ENCODE assay signal across 22 cellular contexts in genomic region chr19:42126565-42126964, GRCh38. TPM values are rescaled to one million over a fixed set of nuclear protein-coding genes. Genes with fewer than 3 reads are reported as not detected.
A peak's percentile ranks its signal among the peaks of the same experiment; 100 is the strongest.
DNase-seq lines count a peak whose midpoint lies in the region; ATAC-seq, FAIRE-seq and TF ChIP-seq lines count a peak whose summit lies in the region.
"Had no signal": no experiment of that assay in that cellular context is flagged by ENCODE, and none has a peak within 500 bp of the region (broad histone marks: within the 10 kb centered on the region; RNA-seq: fewer than 3 reads in every experiment).

No MANE protein-coding gene starts in this region.

- H3K27ac Mint-ChIP-seq in activated CD4-positive, alpha-beta T cell treated with anti-CD3 and anti-CD28 coated beads for 36 hours = peak overlapping the region; percentile 49
- peak overlapping the region; percentile 96 for H3K27ac Mint-ChIP-seq in activated B cell treated with CpG ODN at 0.5 μM for 24 hours
- H3K27ac Mint-ChIP-seq in stimulated activated memory B cell treated with anti-CD40 and anti-IgM and Interleukin-4, amounts not matched to agents 10 μg/mL and 1 μg/mL and 100 μg/mL, for 72 hours = peak overlapping the region; percentile 92

- intact Hi-C loops in activated CD4-positive, alpha-beta T cell treated with anti-CD3 and anti-CD28 coated beads for 36 hours (cut with DNase I, micrococcal nuclease) = no loop called here
- intact Hi-C loops in activated B cell treated with CpG ODN at 0.5 μM for 24 hours (cut with micrococcal nuclease) = no loop called here
- intact Hi-C loops in HepG2 (cut with micrococcal nuclease; ENCODE audit: unreplicated experiment) = no loop called here

- no peak overlapping the region for H3K4me3 ChIP-seq in HepG2 (replicated peaks in 1 of 3; ENCODE audit: insufficient read depth in 1 of 3, low read depth in 2 of 3, low read length in 3 of 3)
- H3K4me3 ChIP-seq: adrenal gland, tibial artery had no signal

- no peak for TF ChIP-seq RAD21 in HepG2 (CRISPR knock-in tag; IDR thresholded peaks at IDR 0.05)

- FAIRE-seq in GM18507 (lab: Jason Lieb, UNC) = peak; percentile 83
- no peak for FAIRE-seq in HTR-8/SVneo (lab: Jason Lieb, UNC)
- FAIRE-seq in HepG2 (lab: Jason Lieb, UNC) = no peak

- no peak overlapping the region for H2AFZ ChIP-seq in HepG2 (ENCODE audit: low read length)

- H3K4me2 ChIP-seq in HepG2 (ENCODE audit: low read depth, low read length) = no peak overlapping the region

- H3K27me3 Mint-ChIP-seq in activated CD4-positive, alpha-beta T cell treated with anti-CD3 and anti-CD28 coated beads for 36 hours = no peaks in the 10 kb centered on the region
- H3K27me3 Mint-ChIP-seq in activated B cell treated with CpG ODN at 0.5 μM for 24 hours = no peaks in the 10 kb centered on the region
- H3K27me3 Mint-ChIP-seq in stimulated activated memory B cell treated with anti-CD40 and anti-IgM and Interleukin-4, amounts not matched to agents 10 μg/mL and 1 μg/mL and 100 μg/mL, for 72 hours = no peaks in the 10 kb centered on the region
- H3K27me3 Mint-ChIP-seq: CD4-positive, alpha-beta T cell had no signal

- H3K4me3 Mint-ChIP-seq in activated CD4-positive, alpha-beta T cell treated with anti-CD3 and anti-CD28 coated beads for 36 hours = no peak overlapping the region
- H3K4me3 Mint-ChIP-seq in activated B cell treated with CpG ODN at 0.5 μM for 24 hours = peak overlapping the region; percentile 80
- H3K4me3 Mint-ChIP-seq in stimulated activated memory B cell treated with anti-CD40 and anti-IgM and Interleukin-4, amounts not matched to agents 10 μg/mL and 1 μg/mL and 100 μg/mL, for 72 hours = peak overlapping the region; percentile 36
- H3K4me3 Mint-ChIP-seq: activated T-cell treated with anti-CD3 and anti-CD28 coated beads, Interleukin-2, amount 50 U/mL, for 4 hours; CD4-positive, alpha-beta T cell; neural crest cell had no signal

- H3K4me1 ChIP-seq in HepG2 (ENCODE audit: insufficient read depth, low read length) = peaks cover 5% of the 10 kb centered on the region
- H3K4me1 ChIP-seq: adrenal gland, tibial artery had no signal

- 23% methylated on average over 5 of the region's 5 CpGs for WGBS in HepG2 (ENCODE audit: low lambda C conversion rate)

- no peak for DNase-seq in activated CD4-positive, alpha-beta T cell treated with anti-CD3 and anti-CD28 coated beads for 36 hours
- no peak for DNase-seq in activated CD4-positive, alpha-beta T cell treated with anti-CD3 and anti-CD28 coated beads for 48 hours
- DNase-seq in GM18507 (ENCODE audit: extremely low spot score, insufficient read length, low read depth) (no peak), activated B cell treated with CpG ODN at 0.5 μM for 24 hours (no peak), HTR-8/SVneo (ENCODE audit: insufficient read length, low spot score) (no peak), HepG2 (ENCODE audit: low spot score) (no peak), NCI-H146 treated with DMSO at 0.1 percent for 48 hours (lab: John Stamatoyannopoulos, UW; ENCODE audit: unreplicated experiment) (no peak)
- DNase-seq: activated CD4-positive, alpha-beta T cell treated with anti-CD3 and anti-CD28 coated beads, Interleukin-2, amount 50 U/mL, for 1 hour; activated T-cell treated with anti-CD3 and anti-CD28 coated beads, Interleukin-2, amount 50 U/mL, for 4 hours; adrenal gland; CD4-positive, alpha-beta T cell; foreskin keratinocyte; NCI-H2171 treated with DMSO at 0.1 percent for 48 hours; NCI-H748 treated with DMSO at 0.1 percent for 48 hours; tibial artery had no signal

- H3K9me3 ChIP-seq in HepG2 (ENCODE audit: low read length) = no peaks in the 10 kb centered on the region
- H3K9me3 ChIP-seq: adrenal gland, tibial artery had no signal

- H3K36me3 Mint-ChIP-seq in activated CD4-positive, alpha-beta T cell treated with anti-CD3 and anti-CD28 coated beads for 36 hours (ENCODE audit: low read depth) = peaks cover 22% of the 10 kb centered on the region
- H3K36me3 Mint-ChIP-seq in activated B cell treated with CpG ODN at 0.5 μM for 24 hours (ENCODE audit: low read depth) = peaks cover 91% of the 10 kb centered on the region
- peaks cover 63% of the 10 kb centered on the region for H3K36me3 Mint-ChIP-seq in stimulated activated memory B cell treated with anti-CD40 and anti-IgM and Interleukin-4, amounts not matched to agents 10 μg/mL and 1 μg/mL and 100 μg/mL, for 72 hours

- H3K27me3 ChIP-seq in HepG2 (ENCODE audit: control insufficient read depth in 1 of 2, insufficient read depth in 2 of 2, low read length in 2 of 2) = peaks cover 1 to 39% of the 10 kb centered on the region in 2 experiments; a peak in 4 of 5 replicates
- H3K27me3 ChIP-seq: adrenal gland, foreskin keratinocyte had no signal

- CTCF ChIA-PET in activated CD4-positive, alpha-beta T cell treated with anti-CD3 and anti-CD28 coated beads for 36 hours (lab: Charles Lee) = interaction anchor here (0.8 to 0.9 kb wide), 2 partner anchors 18 to 54 kb away, joined by 3 to 5 read pairs; no protein-coding TSS in a partner anchor
- CTCF ChIA-PET in activated B cell treated with CpG ODN at 0.5 μM for 24 hours (lab: Charles Lee) (interaction anchor here (22.2 kb wide), 1 partner anchor 14 kb away, joined by 426 read pairs; no protein-coding TSS in a partner anchor), HepG2 (lab: Yijun Ruan, JAX; ENCODE audit: low intra/inter-chr PET ratio, low total read pairs) (no interaction called here)

- H4K20me1 ChIP-seq in HepG2 (ENCODE audit: insufficient read depth, low read length) = no peaks in the 10 kb centered on the region

- no peak overlapping the region for H3K27ac ChIP-seq in HepG2 (ENCODE audit: extremely low read length, insufficient read depth, low read length)
- H3K27ac ChIP-seq: adrenal gland, epithelial cell of prostate, foreskin keratinocyte, tibial artery had no signal

- BruUV-seq in HepG2 (replicated peaks; lab: Mats Ljungman, UMichigan) = no TSS peak

- TF ChIP-seq EP300 in HepG2 (IDR thresholded peaks at IDR 0.05; ENCODE audit: low read depth in 2 of 2, low read length in 2 of 2) (no peak), HepG2 (CRISPR knock-in tag; IDR thresholded peaks at IDR 0.05; ENCODE audit: borderline replicate concordance) (no peak)

- peaks cover 67% of the 10 kb centered on the region for H3K4me1 Mint-ChIP-seq in activated CD4-positive, alpha-beta T cell treated with anti-CD3 and anti-CD28 coated beads for 36 hours
- H3K4me1 Mint-ChIP-seq in activated B cell treated with CpG ODN at 0.5 μM for 24 hours = peaks cover 87% of the 10 kb centered on the region
- H3K4me1 Mint-ChIP-seq in stimulated activated memory B cell treated with anti-CD40 and anti-IgM and Interleukin-4, amounts not matched to agents 10 μg/mL and 1 μg/mL and 100 μg/mL, for 72 hours = peaks cover 95% of the 10 kb centered on the region

- no peak for ATAC-seq in activated CD4-positive, alpha-beta T cell treated with anti-CD3 and anti-CD28 coated beads for 36 hours
- ATAC-seq in activated B cell treated with CpG ODN at 0.5 μM for 24 hours (ENCODE audit: low read depth) = no peak
- no peak for ATAC-seq in stimulated activated memory B cell treated with anti-CD40 and anti-IgM and Interleukin-4, amounts not matched to agents 10 μg/mL and 1 μg/mL and 100 μg/mL, for 72 hours
- ATAC-seq in HepG2 = no peak
- ATAC-seq: activated T-cell treated with anti-CD3 and anti-CD28 coated beads, Interleukin-2, amount 50 U/mL, for 4 hours; foreskin keratinocyte; HCT116; Panc1 had no signal

- no peaks in the 10 kb centered on the region for H3K79me2 ChIP-seq in HepG2 (ENCODE audit: insufficient read depth, low read length)

- H3K9me3 Mint-ChIP-seq in activated CD4-positive, alpha-beta T cell treated with anti-CD3 and anti-CD28 coated beads for 36 hours (ENCODE audit: low read depth) = no peaks in the 10 kb centered on the region
- no peaks in the 10 kb centered on the region for H3K9me3 Mint-ChIP-seq in activated B cell treated with CpG ODN at 0.5 μM for 24 hours
- H3K9me3 Mint-ChIP-seq in stimulated activated memory B cell treated with anti-CD40 and anti-IgM and Interleukin-4, amounts not matched to agents 10 μg/mL and 1 μg/mL and 100 μg/mL, for 72 hours = no peaks in the 10 kb centered on the region
- H3K9me3 Mint-ChIP-seq: activated T-cell treated with anti-CD3 and anti-CD28 coated beads, Interleukin-2, amount 50 U/mL, for 4 hours; CD4-positive, alpha-beta T cell; neural crest cell had no signal

- in situ Hi-C loops in HepG2 (cut with HindIII; ENCODE audit: extremely low pct_ligation_motif_present, low pct_unique_long_range_greater_than_20kb) = no loop called here

- no peaks in the 10 kb centered on the region for H3K36me3 ChIP-seq in HepG2 (replicated peaks in 1 of 2; ENCODE audit: control insufficient read depth in 1 of 2, insufficient read depth in 2 of 2, low read length in 2 of 2)
- H3K36me3 ChIP-seq: adrenal gland, tibial artery had no signal

- POLR2A ChIA-PET in activated CD4-positive, alpha-beta T cell treated with anti-CD3 and anti-CD28 coated beads for 36 hours (lab: Charles Lee) = no interaction called here
- POLR2A ChIA-PET in activated B cell treated with CpG ODN at 0.5 μM for 24 hours (lab: Charles Lee) = interaction anchor here (0.6 to 17.5 kb wide), 3 partner anchors 14 to 117 kb away, joined by 4 to 1230 read pairs (median 21); partner anchors contain the start of gene GSK3A
- POLR2A ChIA-PET in HepG2 (lab: Yijun Ruan, JAX) = no interaction called here

- no peak for TF ChIP-seq CTCF in activated B cell treated with CpG ODN at 0.5 μM for 24 hours (IDR thresholded peaks at IDR 0.05)
- TF ChIP-seq CTCF in HepG2 (CRISPR knock-in tag; IDR thresholded peaks at IDR 0.05) = no peak

- no peak overlapping the region for H3K9ac ChIP-seq in HepG2 (ENCODE audit: insufficient read depth, low read depth, low read length)

- TF ChIP-seq POLR2A in HepG2 (IDR thresholded peaks at IDR 0.05; ENCODE audit: insufficient read depth in 1 of 2, low read depth in 2 of 2, low read length in 2 of 2) = no peak

RNA-seq across cellular contexts. Expression of gene POU2F2, which starts 5.7 kb away (rescaled TPM):
- total RNA-seq in activated CD4-positive, alpha-beta T cell treated with anti-CD3 and anti-CD28 coated beads for 36 hours = 10 to 100 TPM; 43.6 to 62.8 TPM
- total RNA-seq in activated B cell treated with CpG ODN at 0.5 μM for 24 hours (508 and 577 TPM in 2 replicates), HepG2 (2016; rRNA removed; fragmentation: Illumina TruSeq; extraction: Trizol) (0.03 and 0.09 TPM in 2 replicates)
- not detected in 2 replicates for total RNA-seq in HepG2 (2016; cell fraction: cytosol; rRNA removed; fragmentation: Illumina TruSeq; extraction: Trizol; ENCODE audit: low read depth)
- 0.10 and 0.28 TPM in 2 replicates for total RNA-seq in HepG2 (2016; cell fraction: insoluble cytoplasmic fraction; rRNA removed; fragmentation: Illumina TruSeq; extraction: Trizol)
- 0.06 TPM in 1 of 2 replicates, not detected in the other for total RNA-seq in HepG2 (2016; cell fraction: membrane; rRNA removed; fragmentation: Illumina TruSeq; extraction: Trizol)
- total RNA-seq in HepG2 (2016; cell fraction: nucleus; rRNA removed; fragmentation: Illumina TruSeq; extraction: Trizol) = 0.22 TPM in 1 of 2 replicates, not detected in the other
- 0.17 and 0.25 TPM in 2 replicates for polyA plus RNA-seq in HepG2 (2011; rRNA removed)
- 0.09 and 0.19 TPM in 2 replicates for polyA plus RNA-seq in HepG2 (2011; cell fraction: cytosol; rRNA removed)
- 1.3 TPM in 2 replicates for polyA plus RNA-seq in HepG2 (2011; cell fraction: nucleus; rRNA removed)
- 0.19 and 0.59 TPM in 2 replicates for polyA plus RNA-seq in HepG2 (2012)
- polyA plus RNA-seq in HepG2 (2016; cell fraction: cytosol; fragmentation: Illumina TruSeq; extraction: Trizol; ENCODE audit: low read depth) = not detected in 2 replicates
- polyA plus RNA-seq in HepG2 (2016; cell fraction: insoluble cytoplasmic fraction; fragmentation: Illumina TruSeq; extraction: Trizol; ENCODE audit: low read depth) = 0.19 and 0.27 TPM in 2 replicates
- polyA plus RNA-seq in HepG2 (2016; cell fraction: membrane; fragmentation: Illumina TruSeq; extraction: Trizol; ENCODE audit: low read depth) = not detected in 2 replicates
- 0.47 and 1.5 TPM in 2 replicates for polyA plus RNA-seq in HepG2 (2016; cell fraction: nucleus; fragmentation: Illumina TruSeq; extraction: Trizol; ENCODE audit: insufficient read depth, low read depth)
- polyA minus RNA-seq in HepG2 (2011; rRNA and poly(A)+ RNA removed; ENCODE audit: low replicate concordance) = 0.14 and 0.24 TPM in 2 replicates
- polyA minus RNA-seq in HepG2 (2011; cell fraction: cytosol; rRNA and poly(A)+ RNA removed) = not detected in 2 replicates
- 0.64 and 0.87 TPM in 2 replicates for polyA minus RNA-seq in HepG2 (2011; cell fraction: nucleus; rRNA and poly(A)+ RNA removed)
- total RNA-seq: A172 had no signal

RNA-seq across cellular contexts. Expression of gene ZNF574, which starts 50.6 kb away (rescaled TPM):
- total RNA-seq in activated CD4-positive, alpha-beta T cell treated with anti-CD3 and anti-CD28 coated beads for 36 hours = 10 to 100 TPM; 10.7 to 14.8 TPM
- total RNA-seq in activated B cell treated with CpG ODN at 0.5 μM for 24 hours (27.7 and 29.6 TPM in 2 replicates), HepG2 (2016; rRNA removed; fragmentation: Illumina TruSeq; extraction: Trizol) (7.9 and 8.2 TPM in 2 replicates)
- 2.3 and 2.4 TPM in 2 replicates for total RNA-seq in HepG2 (2016; cell fraction: cytosol; rRNA removed; fragmentation: Illumina TruSeq; extraction: Trizol; ENCODE audit: low read depth)
- total RNA-seq in HepG2 (2016; cell fraction: insoluble cytoplasmic fraction; rRNA removed; fragmentation: Illumina TruSeq; extraction: Trizol) = 7.7 and 8.2 TPM in 2 replicates
- 5.2 and 5.9 TPM in 2 replicates for total RNA-seq in HepG2 (2016; cell fraction: membrane; rRNA removed; fragmentation: Illumina TruSeq; extraction: Trizol)
- 4.3 and 4.9 TPM in 2 replicates for total RNA-seq in HepG2 (2016; cell fraction: nucleus; rRNA removed; fragmentation: Illumina TruSeq; extraction: Trizol)
- 7.7 and 9.5 TPM in 2 replicates for polyA plus RNA-seq in HepG2 (2011; rRNA removed)
- 6.7 and 9.5 TPM in 2 replicates for polyA plus RNA-seq in HepG2 (2011; cell fraction: cytosol; rRNA removed)
- polyA plus RNA-seq in HepG2 (2011; cell fraction: nucleus; rRNA removed) = 9.5 and 11.0 TPM in 2 replicates
- 4.3 and 4.4 TPM in 2 replicates for polyA plus RNA-seq in HepG2 (2012)
- 0.51 and 0.69 TPM in 2 replicates for polyA plus RNA-seq in HepG2 (2016; cell fraction: cytosol; fragmentation: Illumina TruSeq; extraction: Trizol; ENCODE audit: low read depth)
- 6.5 and 7.9 TPM in 2 replicates for polyA plus RNA-seq in HepG2 (2016; cell fraction: insoluble cytoplasmic fraction; fragmentation: Illumina TruSeq; extraction: Trizol; ENCODE audit: low read depth)
- polyA plus RNA-seq in HepG2 (2016; cell fraction: membrane; fragmentation: Illumina TruSeq; extraction: Trizol; ENCODE audit: low read depth) = 1.4 TPM in 2 replicates
- polyA plus RNA-seq in HepG2 (2016; cell fraction: nucleus; fragmentation: Illumina TruSeq; extraction: Trizol; ENCODE audit: insufficient read depth, low read depth) = 6.0 and 6.3 TPM in 2 replicates
- polyA minus RNA-seq in HepG2 (2011; rRNA and poly(A)+ RNA removed; ENCODE audit: low replicate concordance) = 24.3 and 39.3 TPM in 2 replicates
- polyA minus RNA-seq in HepG2 (2011; cell fraction: cytosol; rRNA and poly(A)+ RNA removed) = 12.1 and 12.4 TPM in 2 replicates
- 5.8 and 6.5 TPM in 2 replicates for polyA minus RNA-seq in HepG2 (2011; cell fraction: nucleus; rRNA and poly(A)+ RNA removed)

RNA-seq across cellular contexts. Expression of gene GRIK5, which starts 56.6 kb away (rescaled TPM):
- 1 to 10 TPM; 1.6 to 1.7 TPM for total RNA-seq in activated CD4-positive, alpha-beta T cell treated with anti-CD3 and anti-CD28 coated beads for 36 hours
- total RNA-seq in activated B cell treated with CpG ODN at 0.5 μM for 24 hours (0.09 and 0.15 TPM in 2 replicates), HepG2 (2016; rRNA removed; fragmentation: Illumina TruSeq; extraction: Trizol) (not detected in 2 replicates)
- not detected in 2 replicates for total RNA-seq in HepG2 (2016; cell fraction: cytosol; rRNA removed; fragmentation: Illumina TruSeq; extraction: Trizol; ENCODE audit: low read depth)
- total RNA-seq in HepG2 (2016; cell fraction: insoluble cytoplasmic fraction; rRNA removed; fragmentation: Illumina TruSeq; extraction: Trizol) = not detected in 2 replicates
- total RNA-seq in HepG2 (2016; cell fraction: membrane; rRNA removed; fragmentation: Illumina TruSeq; extraction: Trizol) = not detected in 2 replicates
- not detected in 2 replicates for total RNA-seq in HepG2 (2016; cell fraction: nucleus; rRNA removed; fragmentation: Illumina TruSeq; extraction: Trizol)
- polyA plus RNA-seq in HepG2 (2011; rRNA removed) = 0.05 TPM in 1 of 2 replicates, not detected in the other
- 0.03 TPM in 1 of 2 replicates, not detected in the other for polyA plus RNA-seq in HepG2 (2011; cell fraction: cytosol; rRNA removed)
- 0.10 and 0.14 TPM in 2 replicates for polyA plus RNA-seq in HepG2 (2011; cell fraction: nucleus; rRNA removed)
- polyA plus RNA-seq in HepG2 (2012) = not detected in 2 replicates
- polyA plus RNA-seq in HepG2 (2016; cell fraction: cytosol; fragmentation: Illumina TruSeq; extraction: Trizol; ENCODE audit: low read depth) = not detected in 2 replicates
- polyA plus RNA-seq in HepG2 (2016; cell fraction: insoluble cytoplasmic fraction; fragmentation: Illumina TruSeq; extraction: Trizol; ENCODE audit: low read depth) = not detected in 2 replicates
- polyA plus RNA-seq in HepG2 (2016; cell fraction: membrane; fragmentation: Illumina TruSeq; extraction: Trizol; ENCODE audit: low read depth) = not detected in 2 replicates
- polyA plus RNA-seq in HepG2 (2016; cell fraction: nucleus; fragmentation: Illumina TruSeq; extraction: Trizol; ENCODE audit: insufficient read depth, low read depth) = not detected in 2 replicates
- 0.08 and 0.12 TPM in 2 replicates for polyA minus RNA-seq in HepG2 (2011; rRNA and poly(A)+ RNA removed; ENCODE audit: low replicate concordance)
- polyA minus RNA-seq in HepG2 (2011; cell fraction: cytosol; rRNA and poly(A)+ RNA removed) = not detected in 2 replicates
- polyA minus RNA-seq in HepG2 (2011; cell fraction: nucleus; rRNA and poly(A)+ RNA removed) = not detected in 2 replicates
- total RNA-seq: dermis microvascular lymphatic vessel endothelial cell had no signal

Comparison
In these comparisons a context has a peak if more than half of its experiments do, and no peak if none do; other contexts are left out.
1. RNA of gene POU2F2, which starts 5.7 kb away (total RNA-seq): 508 to 577 TPM in activated B cell treated with CpG ODN at 0.5 μM for 24 hours and 43.6 to 62.8 TPM in activated CD4-positive, alpha-beta T cell treated with anti-CD3 and anti-CD28 coated beads for 36 hours; 0.03 to 0.28 TPM in HepG2; every median in the first group is over 10 times any median in the second.
2. Peak in every context shown above with its lines, with median percentiles within 50 percentile points of each other: H3K27ac Mint-ChIP-seq.